Comparison of ENCODE assay signal across 19 cellular contexts in the genomic region with DNA sequence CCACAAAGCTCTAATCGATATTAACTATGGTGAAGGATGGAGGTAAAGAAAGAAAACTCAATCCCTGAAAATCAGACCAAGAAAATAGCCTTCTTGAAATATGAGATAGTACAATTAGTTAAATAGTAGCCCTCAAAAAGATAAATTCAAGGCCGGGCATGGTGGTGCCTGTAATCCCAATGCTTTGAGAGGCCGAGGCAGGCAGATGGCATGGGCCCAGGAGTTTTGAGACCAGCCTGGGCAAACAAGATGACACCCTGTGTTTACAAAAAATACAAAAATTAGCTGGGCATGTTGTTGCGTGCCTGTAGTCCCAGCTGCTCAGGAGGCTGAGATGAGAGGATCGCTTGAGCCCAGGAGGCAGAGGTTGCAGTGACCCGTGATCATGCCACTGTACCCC. TPM values are rescaled to one million over a fixed set of nuclear protein-coding genes. Genes with fewer than 3 reads are reported as not detected.
DNase-seq lines count a peak whose midpoint lies in the region; TF ChIP-seq lines count a peak whose summit lies in the region.
"Had no signal": no experiment of that assay in that cellular context is flagged by ENCODE, and none has a peak within 500 bp of the region (broad histone marks: within the 10 kb centered on the region; RNA-seq: fewer than 3 reads in every experiment).

No MANE protein-coding gene starts in this region.

- TF ChIP-seq POLR2A in testis (IDR thresholded peaks at IDR 0.05) = no peak

- peak; percentile 33 for DNase-seq in DMS53 (lab: John Stamatoyannopoulos, UW)
- no peak for DNase-seq in DMS53 treated with DMSO at 0.1 percent for 48 hours (lab: John Stamatoyannopoulos, UW; ENCODE audit: unreplicated experiment)
- peak; percentile 47 to 70 for DNase-seq in NCI-H524 (lab: John Stamatoyannopoulos, UW)
- no peak for DNase-seq in NCI-H524 treated with DMSO at 0.1 percent for 48 hours (lab: John Stamatoyannopoulos, UW)
- peak; percentile 31 for DNase-seq in NCI-H2196 (lab: John Stamatoyannopoulos, UW; ENCODE audit: unreplicated experiment)
- DNase-seq in testis = peak; percentile 61
- no peak for DNase-seq in activated CD4-positive, CD25-positive, alpha-beta regulatory T cell treated with anti-CD3 and anti-CD28 coated beads, Interleukin-2, amount 50 U/mL, for 72 hours
- DNase-seq: 8988T; Calu3; CD4-positive, alpha-beta memory T cell; DND-41; Kasumi-1; NCI-H1417 treated with DMSO at 0.1 percent for 48 hours; NCI-H2081; NCI-H226; NK-92 treated with Interleukin-12 subunit alpha and Interleukin-12 subunit beta, amount 100 ng/mL, for 24 hours had no signal

- H3K36me3 ChIP-seq in testis (ENCODE audit: low read depth, missing control alignments) = no peaks in the 10 kb centered on the region
- H3K36me3 ChIP-seq: BLaER1 treated with 17β-estradiol and CSF1 and Interleukin-3, amounts not matched to agents 10 nM and 100 nM; HAP-1 had no signal

- no peak overlapping the region for H3K27ac ChIP-seq in testis
- H3K27ac ChIP-seq: BLaER1 treated with 17β-estradiol and CSF1 and Interleukin-3, amounts not matched to agents 10 nM and 100 nM had no signal

- TF ChIP-seq CTCF in testis (IDR thresholded peaks at IDR 0.05) = no peak

- no peak overlapping the region for H3K4me3 ChIP-seq in testis
- H3K4me3 ChIP-seq: BLaER1 treated with 17β-estradiol and CSF1 and Interleukin-3, amounts not matched to agents 10 nM and 100 nM; GM12878; HAP-1 had no signal

- intact Hi-C loops in testis (cut with DNase I; ENCODE audit: low total_unique reads) = no loop called here

- H3K4me1 ChIP-seq in testis = peaks cover 6% of the 10 kb centered on the region
- H3K4me1 ChIP-seq: BLaER1 treated with 17β-estradiol and CSF1 and Interleukin-3, amounts not matched to agents 10 nM and 100 nM; HAP-1 had no signal

- 50 to 78% methylated on average over 6 of the region's 6 CpGs for WGBS in testis, 2 donors

- H3K27me3 ChIP-seq in testis = no peaks in the 10 kb centered on the region
- H3K27me3 ChIP-seq: BLaER1 treated with 17β-estradiol and CSF1 and Interleukin-3, amounts not matched to agents 10 nM and 100 nM had no signal

- no peaks in the 10 kb centered on the region for H3K9me3 ChIP-seq in testis
- H3K9me3 ChIP-seq: HAP-1 had no signal

RNA-seq across cellular contexts. Expression of a gene that starts 31.6 kb away (rescaled TPM):
- total RNA-seq in testis = 10 to 100 TPM; 34.7 to 66.3 TPM
- polyA plus RNA-seq in testis (ENCODE audit: insufficient read depth, low read depth, low replicate concordance) = 11.5 TPM

RNA-seq across cellular contexts. Expression of a gene that starts 35.4 kb away (rescaled TPM):
- total RNA-seq in testis = 100 to 1,000 TPM; 164 to 229 TPM
- 84.1 TPM for polyA plus RNA-seq in testis (ENCODE audit: insufficient read depth, low read depth, low replicate concordance)

Comparison
In these comparisons a context has a peak if more than half of its experiments do, and no peak if none do; other contexts are left out.
1. DNase-seq: peak in DMS53 (single experiment), NCI-H524 (2 of 2), NCI-H2196 (single experiment) and testis (single experiment); none in DMS53 treated with DMSO at 0.1 percent for 48 hours (single experiment), NCI-H524 treated with DMSO at 0.1 percent for 48 hours (single experiment) and activated CD4-positive, CD25-positive, alpha-beta regulatory T cell treated with anti-CD3 and anti-CD28 coated beads, Interleukin-2, amount 50 U/mL, for 72 hours (single experiment).